ENCODE assay signal across 8 cellular contexts in genomic region chr11:47213985-47214564, GRCh38. TPM values are rescaled to one million over a fixed set of nuclear protein-coding genes. Genes with fewer than 3 reads are reported as not detected.
DNase-seq lines count a peak whose midpoint lies in the region; ATAC-seq and TF ChIP-seq lines count a peak whose summit lies in the region.

No MANE protein-coding gene starts in this region.

- no peaks in the 10 kb centered on the region for H3K9me3 Mint-ChIP-seq in CD4-positive, alpha-beta T cell
- no peaks in the 10 kb centered on the region for H3K9me3 Mint-ChIP-seq in endodermal cell

- peak; percentile 70 for ATAC-seq in CD4-positive, alpha-beta T cell (ENCODE audit: poor library complexity)
- peak; percentile 60 for ATAC-seq in GM19452 (IDR thresholded peaks at IDR 0.05; ENCODE audit: unreplicated experiment)

- peak overlapping the region; percentile 97 for H3K27ac Mint-ChIP-seq in CD4-positive, alpha-beta T cell
- H3K27ac Mint-ChIP-seq in endodermal cell = peak overlapping the region; percentile 96

- H3K27me3 ChIP-seq in CD4-positive, alpha-beta T cell (ENCODE audit: control insufficient read depth, insufficient read depth, low read length) = no peaks in the 10 kb centered on the region
- no peaks in the 10 kb centered on the region for H3K27me3 ChIP-seq in HL-60 (ENCODE audit: insufficient read depth, poor library complexity, severe bottlenecking)
- H3K27me3 ChIP-seq in endodermal cell (ENCODE audit: control insufficient read depth, insufficient read depth, low read length, poor library complexity, severe bottlenecking) = no peaks in the 10 kb centered on the region

- no peaks in the 10 kb centered on the region for H3K4me1 ChIP-seq in endodermal cell (ENCODE audit: control insufficient read depth, insufficient read depth, low read length)
- H3K4me1 ChIP-seq in mesodermal cell (ENCODE audit: control insufficient read depth, insufficient read depth, low read length, poor library complexity, severe bottlenecking) = peaks cover 13% of the 10 kb centered on the region

- H3K4me3 ChIP-seq in HL-60 (replicated peaks; ENCODE audit: insufficient read depth, low read length) (peak overlapping the region; percentile 52), endodermal cell (ENCODE audit: low read length) (no peak overlapping the region), mesodermal cell (ENCODE audit: extremely low read depth, insufficient read depth, low read length, poor library complexity, severe bottlenecking) (no peak overlapping the region)

- H3K36me3 Mint-ChIP-seq in CD4-positive, alpha-beta T cell (ENCODE audit: low read depth) = peaks cover 37% of the 10 kb centered on the region
- no peaks in the 10 kb centered on the region for H3K36me3 Mint-ChIP-seq in endodermal cell (ENCODE audit: low read depth)

- H3K9ac ChIP-seq in endodermal cell (ENCODE audit: extremely low read depth, low read length, poor library complexity, severe bottlenecking) = no peak overlapping the region

- H3K4me3 Mint-ChIP-seq in CD4-positive, alpha-beta T cell = peak overlapping the region; percentile 100
- H3K4me3 Mint-ChIP-seq in endodermal cell = peak overlapping the region; percentile 76

- peak overlapping the region; percentile 80 for H3K27ac ChIP-seq in CD4-positive, alpha-beta T cell (ENCODE audit: low read depth, low read length)
- peak overlapping the region; percentile 97 for H3K27ac ChIP-seq in HL-60 (replicated peaks)
- peak overlapping the region; percentile 36 for H3K27ac ChIP-seq in endodermal cell (ENCODE audit: low read depth, low read length)
- H3K27ac ChIP-seq in mesodermal cell (ENCODE audit: low read depth, low read length, severe bottlenecking) = peak overlapping the region; percentile 36

- peaks cover 38% of the 10 kb centered on the region for H3K4me1 Mint-ChIP-seq in CD4-positive, alpha-beta T cell (ENCODE audit: low read depth)
- H3K4me1 Mint-ChIP-seq in endodermal cell = peaks cover 9% of the 10 kb centered on the region

- peak; percentile 68 to 83 (median 76) for DNase-seq in CD4-positive, alpha-beta T cell
- DNase-seq in HL-60 (ENCODE audit: low read depth in 1 of 2, low spot score in 1 of 2) (peak; percentile 65 to 96), NOMO-1 treated with DMSO at 0.1 percent for 48 hours (lab: John Stamatoyannopoulos, UW; ENCODE audit: unreplicated experiment) (peak; percentile 92), endodermal cell (peak; percentile 95)
- DNase-seq in activated CD8-positive, alpha-beta memory T cell treated with anti-CD3 and anti-CD28 coated beads, Interleukin-2, amount 50 U/mL, for 24 hours (ENCODE audit: extremely low read depth) = peak; percentile 60
- DNase-seq in stimulated activated CD8-positive, alpha-beta memory T cell treated with anti-CD3 and anti-CD28 coated beads, Interleukin-15, amount 100 ng/mL, for 48 hours (ENCODE audit: low read depth in 2 of 2) = peak; percentile 66 to 82

- H3K27me3 Mint-ChIP-seq in CD4-positive, alpha-beta T cell = no peaks in the 10 kb centered on the region
- H3K27me3 Mint-ChIP-seq in endodermal cell (ENCODE audit: insufficient read depth) = no peaks in the 10 kb centered on the region

- TF ChIP-seq CTCF in CD4-positive, alpha-beta T cell (IDR thresholded peaks at IDR 0.05) = no peak
- TF ChIP-seq CTCF in HL-60 (IDR thresholded peaks at IDR 0.05; ENCODE audit: insufficient read depth, low read length) (no peak), endodermal cell (conservative IDR thresholded peaks at IDR 0.05) (no peak)

- CTCF ChIA-PET in CD4-positive, alpha-beta T cell (lab: Charles Lee) = interaction anchor here (0.7 to 2.8 kb wide), 4 partner anchors 21 to 54 kb away, joined by 3 to 15 read pairs (median 4); partner anchors contain the start of genes ACP2 and ARFGAP2

- POLR2A ChIA-PET in CD4-positive, alpha-beta T cell (lab: Charles Lee) = interaction anchor here (0.8 to 3.7 kb wide), 26 partner anchors 13 to 1297 kb away, joined by 3 to 63 read pairs (median 4); partner anchors contain the start of genes ACP2, ARFGAP2, MADD and NR1H3

- no peaks in the 10 kb centered on the region for H3K9me3 ChIP-seq in CD4-positive, alpha-beta T cell (ENCODE audit: control insufficient read depth, low read length)
- H3K9me3 ChIP-seq in endodermal cell (ENCODE audit: control insufficient read depth, low read length) = no peaks in the 10 kb centered on the region
- peaks cover 3% of the 10 kb centered on the region for H3K9me3 ChIP-seq in mesodermal cell (ENCODE audit: control insufficient read depth, low read length)

- no peaks in the 10 kb centered on the region for H3K36me3 ChIP-seq in endodermal cell (ENCODE audit: control insufficient read depth, insufficient read depth, low read length)
- H3K36me3 ChIP-seq in mesodermal cell (ENCODE audit: control insufficient read depth, insufficient read depth, low read length) = peaks cover 21% of the 10 kb centered on the region

- intact Hi-C loops in CD4-positive, alpha-beta T cell (cut with DNase I, micrococcal nuclease) = loop anchor here (1.0 to 5.0 kb wide), 5 partner anchors 35 to 512 kb away; partner anchors contain the start of genes ACP2 (in 1 of the 2), ARFGAP2 (in 1 of the 2), ARHGAP1 (in 1 of the 2) and ZNF408 (in 1 of the 2)

- 91 to 98% methylated on average over 17 to 20 of the region's 20 CpGs for WGBS in endodermal cell (ENCODE audit: insufficient coverage in 1 of 2, insufficient read length in 1 of 2), 2 experiments
- WGBS in mesodermal cell (ENCODE audit: insufficient coverage in 2 of 2), 2 experiments = 84 to 90% methylated on average over 13 to 18 of the region's 20 CpGs

RNA-seq across cellular contexts. Expression of gene DDB2, which starts 0.7 kb away (rescaled TPM):
- total RNA-seq in CD4-positive, alpha-beta T cell = 10 to 100 TPM; 57.3 to 57.6 TPM
- 10 to 100 TPM; 20.9 to 31.2 TPM for total RNA-seq in endodermal cell
- 72.6 TPM for polyA plus RNA-seq in endodermal cell (2013, experiment 1 of 2)
- 69.3 TPM for polyA plus RNA-seq in endodermal cell (2013, experiment 2 of 2)
- polyA plus RNA-seq in mesodermal cell (2013, experiment 1 of 2) = 114 TPM
- polyA plus RNA-seq in mesodermal cell (2013, experiment 2 of 2) = 85.5 TPM

RNA-seq across cellular contexts. Expression of gene PACSIN3, which starts 27.8 kb away (rescaled TPM):
- under 1 TPM in 1 of 2 experiments, not detected in 1; 0.27 TPM for total RNA-seq in CD4-positive, alpha-beta T cell
- 10 to 100 TPM; 48.0 to 66.6 TPM for total RNA-seq in endodermal cell
- polyA plus RNA-seq in endodermal cell (2013, experiment 1 of 2) = 22.9 TPM
- 18.0 TPM for polyA plus RNA-seq in endodermal cell (2013, experiment 2 of 2)
- polyA plus RNA-seq in mesodermal cell (2013, experiment 1 of 2) = 41.8 TPM
- 39.0 TPM for polyA plus RNA-seq in mesodermal cell (2013, experiment 2 of 2)

RNA-seq across cellular contexts. Expression of gene ACP2, which starts 34.5 kb away (rescaled TPM):
- 10 to 100 TPM; 16.8 to 17.2 TPM for total RNA-seq in CD4-positive, alpha-beta T cell
- total RNA-seq in endodermal cell = 10 to 100 TPM; 42.9 to 45.9 TPM
- polyA plus RNA-seq in endodermal cell (2013, experiment 1 of 2) = 34.7 TPM
- 28.7 TPM for polyA plus RNA-seq in endodermal cell (2013, experiment 2 of 2)
- 29.3 TPM for polyA plus RNA-seq in mesodermal cell (2013, experiment 1 of 2)
- 26.2 TPM for polyA plus RNA-seq in mesodermal cell (2013, experiment 2 of 2)

RNA-seq across cellular contexts. Expression of gene ARFGAP2, which starts 37.4 kb away (rescaled TPM):
- total RNA-seq in CD4-positive, alpha-beta T cell = 100 to 1,000 TPM; 161 to 174 TPM
- total RNA-seq in endodermal cell = 10 to 100 TPM; 84.6 to 86.0 TPM
- polyA plus RNA-seq in endodermal cell (2013, experiment 1 of 2) = 55.0 TPM
- polyA plus RNA-seq in endodermal cell (2013, experiment 2 of 2) = 48.1 TPM
- polyA plus RNA-seq in mesodermal cell (2013, experiment 1 of 2) = 43.9 TPM
- 48.0 TPM for polyA plus RNA-seq in mesodermal cell (2013, experiment 2 of 2)

RNA-seq across cellular contexts. Expression of gene NR1H3, which starts 43.7 kb away (rescaled TPM):
- total RNA-seq in CD4-positive, alpha-beta T cell = 1 to 10 TPM; 1.8 to 2.3 TPM
- total RNA-seq in endodermal cell = 10 to 100 TPM; 29.4 to 34.6 TPM
- polyA plus RNA-seq in endodermal cell (2013, experiment 1 of 2) = 19.1 TPM
- 17.6 TPM for polyA plus RNA-seq in endodermal cell (2013, experiment 2 of 2)
- polyA plus RNA-seq in mesodermal cell (2013, experiment 1 of 2) = 21.7 TPM
- 18.3 TPM for polyA plus RNA-seq in mesodermal cell (2013, experiment 2 of 2)

Comparison
In these comparisons a context has a peak if more than half of its experiments do, and no peak if none do; other contexts are left out.
1. H3K27ac ChIP-seq: peak in every context shown above with its lines; median percentile 97 in HL-60; 80 in CD4-positive, alpha-beta T cell; 36 in endodermal cell; 36 in mesodermal cell.
2. RNA of gene PACSIN3, which starts 27.8 kb away (total RNA-seq): 48.0 to 66.6 TPM in endodermal cell; 0.27 TPM in CD4-positive, alpha-beta T cell; every median in the first group is over 10 times any median in the second.
3. Peak in every context shown above with its lines, with median percentiles within 50 percentile points of each other: DNase-seq.